ENCODE assay signal across 20 cellular contexts in genomic region chr14:71956920-71957563, GRCh38. TPM values are rescaled to one million over a fixed set of nuclear protein-coding genes. Genes with fewer than 3 reads are reported as not detected.
DNase-seq lines count a peak whose midpoint lies in the region; ATAC-seq and TF ChIP-seq lines count a peak whose summit lies in the region.
"Had no signal": no experiment of that assay in that cellular context is flagged by ENCODE, and none has a peak within 500 bp of the region (broad histone marks: within the 10 kb centered on the region; RNA-seq: fewer than 3 reads in every experiment).

No MANE protein-coding gene starts in this region.

- H3K4me3 ChIP-seq in WERI-Rb-1 (ENCODE audit: low read depth, low read length) (no peak overlapping the region), foreskin fibroblast (ENCODE audit: low read depth in 1 of 2, low read length in 2 of 2) (no peak overlapping the region), uterus (no peak overlapping the region)
- H3K4me3 ChIP-seq: ascending aorta, hepatocyte, prostate gland, thyroid gland had no signal

- H3K36me3 ChIP-seq in WERI-Rb-1 (no peaks in the 10 kb centered on the region), uterus (no peaks in the 10 kb centered on the region)
- H3K36me3 ChIP-seq: ascending aorta, prostate gland, thyroid gland had no signal

- H3K4me1 ChIP-seq in uterus: no peaks in the 10 kb centered on the region
- H3K4me1 ChIP-seq: ascending aorta, prostate gland had no signal

- H3K27me3 ChIP-seq in WERI-Rb-1 (ENCODE audit: insufficient read depth, low read depth, severe bottlenecking) (no peaks in the 10 kb centered on the region), uterus (no peaks in the 10 kb centered on the region)
- H3K27me3 ChIP-seq: ascending aorta, thyroid gland had no signal

- H3K9me3 ChIP-seq in WERI-Rb-1 (ENCODE audit: severe bottlenecking) (no peaks in the 10 kb centered on the region), uterus (no peaks in the 10 kb centered on the region)
- H3K9me3 ChIP-seq: ascending aorta, prostate gland, thyroid gland had no signal

- no peak for TF ChIP-seq POLR2A in GM18505 (IDR thresholded peaks at IDR 0.05; ENCODE audit: borderline replicate concordance, extremely low read depth, insufficient read depth, insufficient read length)
- TF ChIP-seq POLR2A in uterus (IDR thresholded peaks at IDR 0.05): no peak

- peak; percentile 78 for ATAC-seq in GM18505 (IDR thresholded peaks at IDR 0.05; ENCODE audit: unreplicated experiment)
- peak; percentile 54 for ATAC-seq in GM21381 (IDR thresholded peaks at IDR 0.05; ENCODE audit: unreplicated experiment)
- ATAC-seq in HG03039 (IDR thresholded peaks at IDR 0.05; ENCODE audit: unreplicated experiment): peak; percentile 61
- no peak for ATAC-seq in GM21786 (IDR thresholded peaks at IDR 0.05; ENCODE audit: unreplicated experiment)

- TF ChIP-seq CTCF in WERI-Rb-1 (IDR thresholded peaks at IDR 0.05; ENCODE audit: low read depth, low read length) (no peak), foreskin fibroblast (IDR thresholded peaks at IDR 0.05; ENCODE audit: low read depth, low read length) (no peak), uterus (IDR thresholded peaks at IDR 0.05) (no peak)

- intact Hi-C loops in uterus (cut with DNase I; ENCODE audit: low total_unique reads): no loop called here

- DNase-seq in WERI-Rb-1: peak; percentile 61
- DNase-seq in foreskin fibroblast: no peak
- DNase-seq in NCI-H187 treated with DMSO at 0.1 percent for 48 hours (lab: John Stamatoyannopoulos, UW): no peak
- DNase-seq in uterus: no peak
- DNase-seq: activated CD4-positive, alpha-beta T cell treated with anti-CD3 and anti-CD28 coated beads, Interleukin-2, amount 50 U/mL, for 48 hours; activated naive CD4-positive, alpha-beta T cell treated with anti-CD3 and anti-CD28 coated beads, Interleukin-2, amount 10 ng/mL, durations not matched to agents 7 days and 5 days; activated T-cell treated with anti-CD3 and anti-CD28 coated beads, Interleukin-2, amount 50 U/mL, for 1 hour; COR-L47; kidney; NCI-H1436 treated with DMSO at 0.1 percent for 48 hours; NK-92 treated with Interleukin-12 subunit alpha and Interleukin-12 subunit beta, amount 100 ng/mL, for 24 hours; RPMI8226; thyroid gland had no signal

- H3K27ac ChIP-seq in WERI-Rb-1: peak overlapping the region; percentile 35; the same call in 1 of the 2 replicates
- H3K27ac ChIP-seq in uterus: no peak overlapping the region
- H3K27ac ChIP-seq: ascending aorta, hepatocyte, prostate gland, thyroid gland had no signal

RNA-seq across cellular contexts. Expression of gene RGS6, which starts 24.8 kb away (rescaled TPM):
- 1 to 10 TPM in 3 of 4 donors, not detected in 1; 1.0 to 7.4 (median 6.2) TPM for total RNA-seq in uterus
